ENCODE assay signal across 15 cellular contexts in genomic region chr12:101707131-101707782, GRCh38. TPM values are rescaled to one million over a fixed set of nuclear protein-coding genes. Genes with fewer than 3 reads are reported as not detected.
DNase-seq lines count a peak whose midpoint lies in the region; ATAC-seq and TF ChIP-seq lines count a peak whose summit lies in the region.
"Had no signal": no experiment of that assay in that cellular context is flagged by ENCODE, and none has a peak within 500 bp of the region (broad histone marks: within the 10 kb centered on the region; RNA-seq: fewer than 3 reads in every experiment).

No MANE protein-coding gene starts in this region.

- in situ Hi-C loops in Panc1 (cut with HindIII; ENCODE audit: low pct_unique_long_range_greater_than_20kb, low sequenced_read_pairs), result no loop called here

- DNase-seq in H4 (ENCODE audit: low spot score) (peak; percentile 16), Panc1 (ENCODE audit: low read depth, low spot score) (no peak), fibroblast of the aortic adventitia (ENCODE audit: low read depth) (peak; percentile 42), non-pigmented ciliary epithelial cell (ENCODE audit: low read depth) (peak; percentile 34), DMS 273 treated with DMSO at 0.1 percent for 48 hours (lab: John Stamatoyannopoulos, UW) (no peak)
- no peak for DNase-seq in activated naive CD4-positive, alpha-beta T cell treated with Interleukin-2 at 50 U/mL for 16 hours
- DNase-seq in activated CD8-positive, alpha-beta T cell treated with anti-CD3 and anti-CD28 coated beads, Interleukin-2, amount 10 ng/mL, durations not matched to agents 7 days and 5 days, result no peak
- DNase-seq: immature natural killer cell, NCI-H1930, NCI-H524, right cardiac atrium had no signal

- POLR2A ChIA-PET in Panc1 (lab: Charles Lee), result no interaction called here
- POLR2A ChIA-PET in activated CD8-positive, alpha-beta T cell treated with anti-CD3 and anti-CD28 coated beads, Interleukin-2, amount 10 ng/mL, durations not matched to agents 7 days and 5 days (lab: Charles Lee), result no interaction called here

- intact Hi-C loops in Panc1 (cut with micrococcal nuclease; ENCODE audit: unreplicated experiment), result no loop called here

- TSS peak; percentile 65 for BruUV-seq in Panc1 (replicated peaks; lab: Mats Ljungman, UMichigan)

- no peaks in the 10 kb centered on the region for H3K9me3 Mint-ChIP-seq in activated CD8-positive, alpha-beta T cell treated with anti-CD3 and anti-CD28 coated beads, Interleukin-2, amount 10 ng/mL, durations not matched to agents 7 days and 5 days (ENCODE audit: insufficient read depth)
- H3K9me3 Mint-ChIP-seq: dendritic cell treated with granulocyte-macrophage colony-stimulating factor and Interleukin-4, amounts not matched to agents 40 ng/mL and 50 ng/mL, for 4 days; immature natural killer cell had no signal

- H3K36me3 ChIP-seq in Panc1 (ENCODE audit: control insufficient read depth, insufficient read depth, low read length), result no peaks in the 10 kb centered on the region; the same call in 1 of the 2 replicates
- H3K36me3 ChIP-seq: ascending aorta had no signal

- H3K27me3 Mint-ChIP-seq in activated CD8-positive, alpha-beta T cell treated with anti-CD3 and anti-CD28 coated beads, Interleukin-2, amount 10 ng/mL, durations not matched to agents 7 days and 5 days (ENCODE audit: low read depth), result no peaks in the 10 kb centered on the region
- H3K27me3 Mint-ChIP-seq: dendritic cell treated with granulocyte-macrophage colony-stimulating factor and Interleukin-4, amounts not matched to agents 40 ng/mL and 50 ng/mL, for 4 days had no signal

- ATAC-seq in Panc1, result peak; percentile 78
- ATAC-seq in activated CD8-positive, alpha-beta T cell treated with anti-CD3 and anti-CD28 coated beads, Interleukin-2, amount 10 ng/mL, durations not matched to agents 7 days and 5 days, result no peak

- H3K27ac Mint-ChIP-seq in activated CD8-positive, alpha-beta T cell treated with anti-CD3 and anti-CD28 coated beads, Interleukin-2, amount 10 ng/mL, durations not matched to agents 7 days and 5 days, result no peak overlapping the region
- H3K27ac Mint-ChIP-seq: dendritic cell treated with granulocyte-macrophage colony-stimulating factor and Interleukin-4, amounts not matched to agents 40 ng/mL and 50 ng/mL, for 4 days had no signal

- H3K36me3 Mint-ChIP-seq in activated CD8-positive, alpha-beta T cell treated with anti-CD3 and anti-CD28 coated beads, Interleukin-2, amount 10 ng/mL, durations not matched to agents 7 days and 5 days (ENCODE audit: low read depth), result no peaks in the 10 kb centered on the region
- H3K36me3 Mint-ChIP-seq: immature natural killer cell had no signal

- peaks cover 16% of the 10 kb centered on the region for H3K4me1 Mint-ChIP-seq in activated CD8-positive, alpha-beta T cell treated with anti-CD3 and anti-CD28 coated beads, Interleukin-2, amount 10 ng/mL, durations not matched to agents 7 days and 5 days (ENCODE audit: low read depth)

- TF ChIP-seq CTCF in Panc1 (IDR thresholded peaks at IDR 0.05) (no peak), fibroblast of the aortic adventitia (IDR thresholded peaks at IDR 0.05; ENCODE audit: insufficient read depth, low read length) (no peak)

- H3K4me3 ChIP-seq in Panc1 (ENCODE audit: low read depth in 2 of 2, low read length in 2 of 2), result no peak overlapping the region
- H3K4me3 ChIP-seq in fibroblast of the aortic adventitia (ENCODE audit: low read depth, low read length), result no peak overlapping the region
- H3K4me3 ChIP-seq: ascending aorta had no signal

- peaks cover 35% of the 10 kb centered on the region for H3K4me1 ChIP-seq in Panc1 (ENCODE audit: control insufficient read depth, insufficient read depth, low read length)
- H3K4me1 ChIP-seq: ascending aorta had no signal

- CTCF ChIA-PET in Panc1 (lab: Charles Lee), result no interaction called here
- CTCF ChIA-PET in activated CD8-positive, alpha-beta T cell treated with anti-CD3 and anti-CD28 coated beads, Interleukin-2, amount 10 ng/mL, durations not matched to agents 7 days and 5 days (lab: Charles Lee), result interaction anchor here (1.5 kb wide), 1 partner anchor 9 kb away, joined by 5 read pairs; no protein-coding TSS in a partner anchor

- H3K27ac ChIP-seq in Panc1 (ENCODE audit: low read length), result peak overlapping the region; percentile 82
- H3K27ac ChIP-seq: ascending aorta, epithelial cell of prostate had no signal

- no peak overlapping the region for H3K4me3 Mint-ChIP-seq in activated CD8-positive, alpha-beta T cell treated with anti-CD3 and anti-CD28 coated beads, Interleukin-2, amount 10 ng/mL, durations not matched to agents 7 days and 5 days
- H3K4me3 Mint-ChIP-seq: dendritic cell treated with granulocyte-macrophage colony-stimulating factor and Interleukin-4, amounts not matched to agents 40 ng/mL and 50 ng/mL, for 4 days; immature natural killer cell had no signal

- H3K9me3 ChIP-seq in Panc1 (ENCODE audit: control insufficient read depth, insufficient read depth, low read depth, low read length), result no peaks in the 10 kb centered on the region
- H3K9me3 ChIP-seq: ascending aorta had no signal

- H3K27me3 ChIP-seq in Panc1 (ENCODE audit: control insufficient read depth, insufficient read depth, low read length), result no peaks in the 10 kb centered on the region
- H3K27me3 ChIP-seq: ascending aorta had no signal

RNA-seq across cellular contexts. Expression of gene CHPT1, which starts 9.8 kb away (rescaled TPM):
- total RNA-seq in H4 (2014; rRNA removed; shearing (Covaris generic)), result 57.1 and 58.9 TPM in 2 replicates
- total RNA-seq in Panc1 (2021; ENCODE audit: unreplicated experiment), result 78.3 TPM
- polyA plus RNA-seq in Panc1 (2012; ENCODE audit: insufficient read length), result 70.3 TPM
- total RNA-seq in fibroblast of the aortic adventitia (ENCODE audit: low replicate concordance), result 14.4 and 27.4 TPM in 2 replicates
- total RNA-seq in activated CD8-positive, alpha-beta T cell treated with anti-CD3 and anti-CD28 coated beads, Interleukin-2, amount 10 ng/mL, durations not matched to agents 7 days and 5 days, result 10 to 100 TPM; 12.6 to 13.1 TPM

RNA-seq across cellular contexts. Expression of gene SYCP3, which starts 32.0 kb away (rescaled TPM):
- total RNA-seq in H4 (2014; rRNA removed; shearing (Covaris generic)), result not detected in 2 replicates
- not detected for total RNA-seq in Panc1 (2021; ENCODE audit: unreplicated experiment)
- polyA plus RNA-seq in Panc1 (2012; ENCODE audit: insufficient read length), result 0.39 TPM
- 0.18 and 0.82 TPM in 2 replicates for total RNA-seq in fibroblast of the aortic adventitia (ENCODE audit: low replicate concordance)
- total RNA-seq in activated CD8-positive, alpha-beta T cell treated with anti-CD3 and anti-CD28 coated beads, Interleukin-2, amount 10 ng/mL, durations not matched to agents 7 days and 5 days, result 1 to 10 TPM; 1.7 to 2.0 TPM
- total RNA-seq: ascending aorta, glomerular endothelial cell had no signal

Comparison
In these comparisons a context has a peak if more than half of its experiments do, and no peak if none do; other contexts are left out.
1. DNase-seq: peak in H4 (single experiment), fibroblast of the aortic adventitia (single experiment) and non-pigmented ciliary epithelial cell (single experiment); none in Panc1 (single experiment), activated naive CD4-positive, alpha-beta T cell treated with Interleukin-2 at 50 U/mL for 16 hours (single experiment), DMS 273 treated with DMSO at 0.1 percent for 48 hours (single experiment) and activated CD8-positive, alpha-beta T cell treated with anti-CD3 and anti-CD28 coated beads, Interleukin-2, amount 10 ng/mL, durations not matched to agents 7 days and 5 days (single experiment).